8 cellular contexts compared by ENCODE assay signal in the genomic region with DNA sequence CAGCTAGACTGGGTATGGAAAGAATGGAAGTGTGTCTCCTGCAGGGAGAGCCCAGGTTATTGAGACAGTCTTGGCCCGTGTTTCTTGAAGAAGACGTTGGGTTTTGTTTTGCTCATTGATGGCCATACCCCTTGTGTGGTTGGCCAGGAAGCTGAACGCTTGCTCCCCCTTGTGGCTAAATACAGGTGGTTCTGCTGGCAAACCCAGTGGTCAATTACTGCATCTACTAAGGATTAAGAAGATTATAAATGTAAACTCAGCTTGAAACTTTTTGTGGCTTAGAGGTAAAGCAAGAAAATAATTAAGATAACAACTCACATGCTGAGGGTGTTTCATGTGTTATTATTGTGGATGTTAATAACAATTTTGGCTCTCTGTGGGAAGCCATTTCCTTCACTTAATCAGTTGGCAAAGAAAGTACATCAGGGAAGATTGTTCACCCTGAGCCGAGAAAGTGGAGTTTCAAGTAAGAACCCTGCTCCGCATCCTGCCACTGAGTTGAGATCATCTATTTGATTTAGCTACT.
DNase-seq lines count a peak whose midpoint lies in the region; ATAC-seq lines count a peak whose summit lies in the region.

No MANE protein-coding gene starts in this region.

- no peak overlapping the region for H3K9ac ChIP-seq in HUES48 (ENCODE audit: low read depth, low read length)

- H3K27me3 Mint-ChIP-seq in activated T-helper 17 cell treated with anti-CD3 and anti-CD28 coated beads, Interleukin-2, amount 50 U/mL, for 72 hours = peaks cover 12% of the 10 kb centered on the region

- no peaks in the 10 kb centered on the region for H3K36me3 Mint-ChIP-seq in activated T-helper 17 cell treated with anti-CD3 and anti-CD28 coated beads, Interleukin-2, amount 50 U/mL, for 72 hours (ENCODE audit: low read depth)

- no peak overlapping the region for H3K4me3 ChIP-seq in HUES48 (ENCODE audit: low read depth, low read length)

- no peak overlapping the region for H3K27ac Mint-ChIP-seq in activated T-helper 17 cell treated with anti-CD3 and anti-CD28 coated beads, Interleukin-2, amount 50 U/mL, for 72 hours

- no peaks in the 10 kb centered on the region for H3K27me3 ChIP-seq in HUES48 (ENCODE audit: control insufficient read depth, insufficient read depth, low read length)

- no peaks in the 10 kb centered on the region for H3K36me3 ChIP-seq in HUES48 (ENCODE audit: control insufficient read depth, insufficient read depth, low read length)

- H3K27ac ChIP-seq in HUES48 (ENCODE audit: low read depth, low read length) = peak overlapping the region; percentile 53

- no peak overlapping the region for H3K4me3 Mint-ChIP-seq in activated T-helper 17 cell treated with anti-CD3 and anti-CD28 coated beads, Interleukin-2, amount 50 U/mL, for 72 hours

- H3K4me1 ChIP-seq in HUES48 (ENCODE audit: control insufficient read depth, insufficient read depth, low read length) = peaks cover 36% of the 10 kb centered on the region

- DNase-seq in COR-L47 (lab: John Stamatoyannopoulos, UW) (peak; percentile 62), OCI-M1 (lab: John Stamatoyannopoulos, UW) (peak; percentile 84), glomerular visceral epithelial cell (ENCODE audit: extremely low spot score) (peak; percentile 79), pons (ENCODE audit: low spot score) (peak; percentile 81)

- peak; percentile 69 for ATAC-seq in GM19455 (IDR thresholded peaks at IDR 0.05; ENCODE audit: unreplicated experiment)
- ATAC-seq in activated T-helper 17 cell treated with anti-CD3 and anti-CD28 coated beads, Interleukin-2, amount 50 U/mL, for 72 hours (replicated peaks) = peak; percentile 71
- no peak for ATAC-seq in GM18517 (IDR thresholded peaks at IDR 0.05; ENCODE audit: unreplicated experiment)

- no peaks in the 10 kb centered on the region for H3K9me3 Mint-ChIP-seq in activated T-helper 17 cell treated with anti-CD3 and anti-CD28 coated beads, Interleukin-2, amount 50 U/mL, for 72 hours

- no peaks in the 10 kb centered on the region for H3K4me1 Mint-ChIP-seq in activated T-helper 17 cell treated with anti-CD3 and anti-CD28 coated beads, Interleukin-2, amount 50 U/mL, for 72 hours

- H3K9me3 ChIP-seq in HUES48 (ENCODE audit: control insufficient read depth, insufficient read depth, low read length) = no peaks in the 10 kb centered on the region
